ENCODE assay signal across 25 cellular contexts in genomic region chr15:27831384-27832262, GRCh38.
DNase-seq lines count a peak whose midpoint lies in the region; ATAC-seq and TF ChIP-seq lines count a peak whose summit lies in the region.
"Had no signal": no experiment of that assay in that cellular context is flagged by ENCODE, and none has a peak within 500 bp of the region (broad histone marks: within the 10 kb centered on the region; RNA-seq: fewer than 3 reads in every experiment).

No MANE protein-coding gene starts in this region.

- no peaks in the 10 kb centered on the region for H3K27me3 Mint-ChIP-seq in osteocyte (ENCODE audit: unreplicated experiment)

- no peaks in the 10 kb centered on the region for H3K36me3 Mint-ChIP-seq in osteocyte (ENCODE audit: unreplicated experiment)
- H3K36me3 Mint-ChIP-seq: CD4-positive, alpha-beta memory T cell had no signal

- no peak for TF ChIP-seq EP300 in gastroesophageal sphincter (IDR thresholded peaks at IDR 0.05)

- H3K27ac ChIP-seq in gastroesophageal sphincter, result no peak overlapping the region
- H3K27ac ChIP-seq: 22Rv1; BLaER1 treated with 17β-estradiol and CSF1 and Interleukin-3, amounts not matched to agents 10 nM and 100 nM; GM23248 had no signal

- 87 to 92% methylated on average over 7 to 21 of the region's 28 CpGs for WGBS in gastroesophageal sphincter (ENCODE audit: low coverage in 1 of 2), 2 donors

- H3K9me3 ChIP-seq in gastroesophageal sphincter, result no peaks in the 10 kb centered on the region
- H3K9me3 ChIP-seq: BLaER1 treated with 17β-estradiol and CSF1 and Interleukin-3, amounts not matched to agents 10 nM and 100 nM; Caco-2 had no signal

- H3K4me3 ChIP-seq in gastroesophageal sphincter, result no peak overlapping the region
- H3K4me3 ChIP-seq: BLaER1 treated with 17β-estradiol and CSF1 and Interleukin-3, amounts not matched to agents 10 nM and 100 nM; GM23248 had no signal

- no peak overlapping the region for H3K4me3 Mint-ChIP-seq in osteocyte (ENCODE audit: unreplicated experiment)
- H3K4me3 Mint-ChIP-seq: CD4-positive, alpha-beta memory T cell had no signal

- peak; percentile 49 for DNase-seq in activated effector memory CD4-positive, alpha-beta T cell treated with anti-CD3 and anti-CD28 coated beads, Interleukin-2, amount 50 U/mL, for 16 hours
- no peak for DNase-seq in activated effector memory CD4-positive, alpha-beta T cell treated with Interleukin-2 at 50 U/mL for 16 hours
- DNase-seq in osteocyte (ENCODE audit: extremely low spot score, unreplicated experiment) (peak; percentile 79), RPMI8226 (no peak), T-helper 2 cell (no peak), DMS 273 (lab: John Stamatoyannopoulos, UW; ENCODE audit: unreplicated experiment) (no peak)
- DNase-seq: ACHN; Caco-2; CD4-positive, alpha-beta memory T cell; DND-41; GM23248; HCEC 1CT; KG1; NCI-H1092 treated with DMSO at 0.1 percent for 48 hours; NCI-H1436 treated with DMSO at 0.1 percent for 48 hours; NCI-H2029; NCI-H226; NCI-H524; NCI-H774; NK-92 treated with Interleukin-12 subunit alpha and Interleukin-12 subunit beta, amount 100 ng/mL, for 24 hours; SIG-M5 had no signal

- no peaks in the 10 kb centered on the region for H3K9me3 Mint-ChIP-seq in osteocyte (ENCODE audit: unreplicated experiment)

- H3K4me1 ChIP-seq in gastroesophageal sphincter, result no peaks in the 10 kb centered on the region
- H3K4me1 ChIP-seq: Caco-2 had no signal

- TF ChIP-seq CTCF in gastroesophageal sphincter (IDR thresholded peaks at IDR 0.05) (no peak), osteocyte (IDR thresholded peaks at IDR 0.05) (no peak)

- no peaks in the 10 kb centered on the region for H3K36me3 ChIP-seq in gastroesophageal sphincter
- H3K36me3 ChIP-seq: BLaER1 treated with 17β-estradiol and CSF1 and Interleukin-3, amounts not matched to agents 10 nM and 100 nM had no signal

- no peak overlapping the region for H3K27ac Mint-ChIP-seq in osteocyte (ENCODE audit: unreplicated experiment)
- H3K27ac Mint-ChIP-seq: CD4-positive, alpha-beta memory T cell had no signal

- peaks cover 11% of the 10 kb centered on the region for H3K4me1 Mint-ChIP-seq in osteocyte (ENCODE audit: unreplicated experiment)
- H3K4me1 Mint-ChIP-seq: CD4-positive, alpha-beta memory T cell had no signal

- H3K27me3 ChIP-seq in gastroesophageal sphincter, result no peaks in the 10 kb centered on the region
- H3K27me3 ChIP-seq: BLaER1 treated with 17β-estradiol and CSF1 and Interleukin-3, amounts not matched to agents 10 nM and 100 nM had no signal

- ATAC-seq in gastroesophageal sphincter (peak; percentile 41), HG02840 (IDR thresholded peaks at IDR 0.05; ENCODE audit: low FRiP score, unreplicated experiment) (no peak)

- TF ChIP-seq POLR2A in gastroesophageal sphincter (IDR thresholded peaks at IDR 0.05), result no peak

Comparison
In these comparisons a context has a peak if more than half of its experiments do, and no peak if none do; other contexts are left out.
1. DNase-seq: peak in activated effector memory CD4-positive, alpha-beta T cell treated with anti-CD3 and anti-CD28 coated beads, Interleukin-2, amount 50 U/mL, for 16 hours (single experiment) and osteocyte (single experiment); none in activated effector memory CD4-positive, alpha-beta T cell treated with Interleukin-2 at 50 U/mL for 16 hours (single experiment), RPMI8226 (single experiment), T-helper 2 cell (0 of 5) and DMS 273 (single experiment).